ENCODE assay signal across 6 cellular contexts in the genomic region with DNA sequence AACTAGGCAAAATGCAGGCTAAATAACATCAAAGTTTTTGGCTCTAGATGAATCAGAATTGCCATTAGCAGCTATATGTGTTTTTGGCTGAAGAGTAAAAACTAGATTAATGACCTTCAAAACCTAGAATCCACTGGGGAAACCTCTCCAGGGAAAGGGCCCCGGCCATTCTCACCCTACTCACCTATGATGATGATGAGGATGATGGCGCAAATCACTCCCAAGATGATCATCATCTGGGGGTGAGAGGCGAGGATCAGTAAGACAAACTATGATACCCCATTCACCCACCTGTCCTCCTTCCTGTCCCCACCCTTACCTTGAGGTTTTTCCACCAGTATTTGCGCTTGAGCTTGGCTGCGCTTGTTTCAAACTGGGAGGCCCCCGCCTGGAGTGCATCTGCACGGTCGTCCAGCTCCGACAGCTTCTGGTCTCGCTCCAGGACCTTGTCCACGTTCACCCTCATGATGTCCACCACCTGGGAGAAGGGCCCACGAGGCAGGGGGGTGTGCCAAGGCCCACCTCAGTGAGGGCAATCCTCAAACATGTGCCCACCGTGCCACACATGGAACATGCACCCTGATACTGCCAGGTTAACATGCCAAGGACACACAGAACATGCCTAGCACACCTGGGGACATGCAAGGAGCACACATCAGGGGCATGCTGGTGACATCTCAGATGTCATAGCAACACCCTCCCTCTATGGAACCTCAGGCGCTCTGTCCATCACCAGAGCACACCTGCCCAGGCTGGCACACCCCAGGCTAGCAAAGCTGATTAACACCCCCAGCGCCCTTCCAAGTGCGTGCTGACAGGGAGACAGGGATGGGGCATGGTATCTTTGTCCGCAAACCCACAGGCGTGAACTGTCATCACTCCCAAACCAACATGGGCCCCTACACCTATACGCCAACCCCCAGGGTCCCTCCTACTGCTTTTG. TPM values are rescaled to one million over a fixed set of nuclear protein-coding genes. Genes with fewer than 3 reads are reported as not detected.
DNase-seq lines count a peak whose midpoint lies in the region; ATAC-seq and TF ChIP-seq lines count a peak whose summit lies in the region.

No MANE protein-coding gene starts in this region.

- H3K36me3 Mint-ChIP-seq in progenitor cell of endocrine pancreas (ENCODE audit: insufficient read depth), result peaks cover 9% of the 10 kb centered on the region

- H3K4me3 ChIP-seq in Jurkat, Clone E6-1 (ENCODE audit: low read length), result peak overlapping the region; percentile 72
- H3K4me3 ChIP-seq in coronary artery, result peak overlapping the region; percentile 96

- peak overlapping the region; percentile 99 to 100 for H3K27ac ChIP-seq in coronary artery

- TF ChIP-seq POLR2A in erythroblast (IDR thresholded peaks at IDR 0.05; ENCODE audit: low read length), result no peak

- peak overlapping the region; percentile 79 for H3K4me3 Mint-ChIP-seq in progenitor cell of endocrine pancreas (ENCODE audit: low read depth)

- ATAC-seq in HG02938 (IDR thresholded peaks at IDR 0.05; ENCODE audit: unreplicated experiment), result no peak

- TF ChIP-seq CTCF in coronary artery (IDR thresholded peaks at IDR 0.05) (no peak), progenitor cell of endocrine pancreas (IDR thresholded peaks at IDR 0.05; ENCODE audit: unreplicated experiment) (no peak)

- H3K27me3 Mint-ChIP-seq in progenitor cell of endocrine pancreas, result no peaks in the 10 kb centered on the region

- H3K4me1 Mint-ChIP-seq in progenitor cell of endocrine pancreas (ENCODE audit: low read depth), result peaks cover 20% of the 10 kb centered on the region

- H3K27ac Mint-ChIP-seq in progenitor cell of endocrine pancreas, result peak overlapping the region; percentile 86

- no peaks in the 10 kb centered on the region for H3K9me3 Mint-ChIP-seq in progenitor cell of endocrine pancreas (ENCODE audit: low read depth)

- no peak for DNase-seq in Jurkat, Clone E6-1 (ENCODE audit: low read depth, low spot score)
- DNase-seq in coronary artery (ENCODE audit: low spot score), result peak; percentile 74
- DNase-seq in progenitor cell of endocrine pancreas (ENCODE audit: low spot score, unreplicated experiment), result no peak
- DNase-seq in GF-D8 (lab: John Stamatoyannopoulos, UW), result no peak
- DNase-seq in erythroblast (lab: John Stamatoyannopoulos, UW), result no peak

RNA-seq across cellular contexts. Expression of a gene that starts 1.2 kb away (rescaled TPM):
- polyA plus RNA-seq in Jurkat, Clone E6-1 (2012; ENCODE audit: insufficient read depth, insufficient read length), result 42.6 TPM
- total RNA-seq in progenitor cell of endocrine pancreas, result 46.4 and 48.1 TPM in 2 replicates

RNA-seq across cellular contexts. Expression of a gene that starts 9.4 kb away (rescaled TPM):
- polyA plus RNA-seq in Jurkat, Clone E6-1 (2012; ENCODE audit: insufficient read depth, insufficient read length), result 27.8 TPM
- 37.2 and 40.8 TPM in 2 replicates for total RNA-seq in progenitor cell of endocrine pancreas

RNA-seq across cellular contexts. Expression of a gene that starts 14.6 kb away (rescaled TPM):
- 16.5 TPM for polyA plus RNA-seq in Jurkat, Clone E6-1 (2012; ENCODE audit: insufficient read depth, insufficient read length)
- 24.6 and 28.1 TPM in 2 replicates for total RNA-seq in progenitor cell of endocrine pancreas

RNA-seq across cellular contexts. Expression of a gene that starts 28.4 kb away (rescaled TPM):
- polyA plus RNA-seq in Jurkat, Clone E6-1 (2012; ENCODE audit: insufficient read depth, insufficient read length), result 7.1 TPM
- 5.2 and 5.3 TPM in 2 replicates for total RNA-seq in progenitor cell of endocrine pancreas

RNA-seq across cellular contexts. Expression of a gene that starts 37.7 kb away (rescaled TPM):
- polyA plus RNA-seq in Jurkat, Clone E6-1 (2012; ENCODE audit: insufficient read depth, insufficient read length), result 2.3 TPM
- 0.47 TPM in 1 of 2 replicates, not detected in the other for total RNA-seq in progenitor cell of endocrine pancreas
